Comparison of ENCODE assay signal across 8 cellular contexts in genomic region chr2:235779444-235779896, GRCh38.
DNase-seq lines count a peak whose midpoint lies in the region; ATAC-seq and TF ChIP-seq lines count a peak whose summit lies in the region.

No MANE protein-coding gene starts in this region.

- no peaks in the 10 kb centered on the region for H3K9me3 ChIP-seq in NT2/D1 (ENCODE audit: insufficient read depth, low read length)
- no peaks in the 10 kb centered on the region for H3K9me3 ChIP-seq in neural cell (ENCODE audit: low read length)
- H3K9me3 ChIP-seq in suprapubic skin = no peaks in the 10 kb centered on the region

- peak; percentile 95 for TF ChIP-seq RAD21 in neural cell (conservative IDR thresholded peaks at IDR 0.05)

- TF ChIP-seq EP300 in neural cell (conservative IDR thresholded peaks at IDR 0.05; ENCODE audit: poor library complexity, severe bottlenecking) = no peak
- TF ChIP-seq EP300 in suprapubic skin (IDR thresholded peaks at IDR 0.05) = no peak

- no peaks in the 10 kb centered on the region for H4K20me1 ChIP-seq in neural cell (ENCODE audit: insufficient read depth)

- H3F3A ChIP-seq in neural cell (ENCODE audit: insufficient read depth, low read length, poor library complexity, severe bottlenecking) = no peaks in the 10 kb centered on the region

- no peak overlapping the region for H3K4me2 ChIP-seq in neural cell (ENCODE audit: low read length)

- H3K36me3 ChIP-seq in NT2/D1 (ENCODE audit: insufficient read depth, insufficient read length, low read length) = peaks cover 13% of the 10 kb centered on the region
- H3K36me3 ChIP-seq in neural cell (ENCODE audit: insufficient read depth, low read length) = no peaks in the 10 kb centered on the region
- peaks cover 5% of the 10 kb centered on the region for H3K36me3 ChIP-seq in suprapubic skin

- 50% methylated on average over 8 of the region's 8 CpGs for WGBS in suprapubic skin

- H3K9ac ChIP-seq in NT2/D1 (ENCODE audit: insufficient read length, low read depth) (no peak overlapping the region), neural cell (ENCODE audit: low read length) (no peak overlapping the region)

- H3K4me3 ChIP-seq in NT2/D1 (ENCODE audit: insufficient read length, low read depth) = no peak overlapping the region
- H3K4me3 ChIP-seq in neural cell (ENCODE audit: low read length) = no peak overlapping the region
- H3K4me3 ChIP-seq in suprapubic skin = no peak overlapping the region

- no peak overlapping the region for H3K27ac Mint-ChIP-seq in activated T-cell treated with anti-CD3 and anti-CD28 coated beads, Interleukin-2, amount 50 U/mL, for 24 hours

- peaks cover 33% of the 10 kb centered on the region for H3K27me3 Mint-ChIP-seq in activated T-cell treated with anti-CD3 and anti-CD28 coated beads, Interleukin-2, amount 50 U/mL, for 24 hours

- no peak overlapping the region for H2AFZ ChIP-seq in neural cell (ENCODE audit: low read depth, low read length)

- no peak for TF ChIP-seq POLR2A in suprapubic skin (IDR thresholded peaks at IDR 0.05)

- peak; percentile 56 for ATAC-seq in HG03520 (IDR thresholded peaks at IDR 0.05; ENCODE audit: unreplicated experiment)

- DNase-seq in NCI-H146 (lab: John Stamatoyannopoulos, UW) (peak; percentile 56), NCI-H146 treated with DMSO at 0.1 percent for 48 hours (lab: John Stamatoyannopoulos, UW; ENCODE audit: unreplicated experiment) (no peak), NT2/D1 (ENCODE audit: low read depth, low spot score) (peak; percentile 72), fibroblast of gingiva (ENCODE audit: low read depth) (peak; percentile 40), suprapubic skin (ENCODE audit: low spot score in 2 of 2) (peak in 1 of 2 donors; percentile 84)
- peak; percentile 70 for DNase-seq in activated T-cell treated with anti-CD3 and anti-CD28 coated beads, Interleukin-2, amount 50 U/mL, for 24 hours

- H3K27me3 ChIP-seq in NT2/D1 (ENCODE audit: insufficient read depth, insufficient read length) = no peaks in the 10 kb centered on the region
- H3K27me3 ChIP-seq in neural cell (ENCODE audit: insufficient read depth, low read depth, low read length) = no peaks in the 10 kb centered on the region
- H3K27me3 ChIP-seq in suprapubic skin = no peaks in the 10 kb centered on the region

- no peaks in the 10 kb centered on the region for H3K79me2 ChIP-seq in neural cell (replicated peaks; ENCODE audit: insufficient read depth, low read length)

- H3K9me2 ChIP-seq in neural cell (ENCODE audit: insufficient read depth, low read length) = no peaks in the 10 kb centered on the region

- no peaks in the 10 kb centered on the region for H3K36me3 Mint-ChIP-seq in activated T-cell treated with anti-CD3 and anti-CD28 coated beads, Interleukin-2, amount 50 U/mL, for 24 hours (ENCODE audit: low read depth)

- TF ChIP-seq CTCF in neural cell (IDR thresholded peaks at IDR 0.05; ENCODE audit: poor library complexity, severe bottlenecking) = peak; percentile 94
- TF ChIP-seq CTCF in suprapubic skin (IDR thresholded peaks at IDR 0.05) = peak; percentile 19 to 83

- H3K4me1 Mint-ChIP-seq in activated T-cell treated with anti-CD3 and anti-CD28 coated beads, Interleukin-2, amount 50 U/mL, for 24 hours (ENCODE audit: low read depth) = no peaks in the 10 kb centered on the region

- H3K27ac ChIP-seq in neural cell (ENCODE audit: low read length) = no peak overlapping the region
- no peak overlapping the region for H3K27ac ChIP-seq in suprapubic skin

- H3K4me3 Mint-ChIP-seq in activated T-cell treated with anti-CD3 and anti-CD28 coated beads, Interleukin-2, amount 50 U/mL, for 24 hours = no peak overlapping the region

- H3K4me1 ChIP-seq in NT2/D1 (ENCODE audit: insufficient read depth, insufficient read length) (no peaks in the 10 kb centered on the region), suprapubic skin (no peaks in the 10 kb centered on the region)

- H3K9me3 Mint-ChIP-seq in activated T-cell treated with anti-CD3 and anti-CD28 coated beads, Interleukin-2, amount 50 U/mL, for 24 hours = no peaks in the 10 kb centered on the region

TF ChIP-seq in neural cell, 6 proteins besides CTCF, POLR2A, EP300 and RAD21:
- TF ChIP-seq TAF1 (IDR thresholded peaks at IDR 0.05; ENCODE audit: low read depth) (no peak), SMC3 (conservative IDR thresholded peaks at IDR 0.05; ENCODE audit: poor library complexity) (peak; percentile 90), MXI1 (conservative IDR thresholded peaks at IDR 0.05; ENCODE audit: poor library complexity, severe bottlenecking) (no peak)
